ENCODE assay signal across 5 cellular contexts in genomic region chr19:53267623-53268022, GRCh38. TPM values are rescaled to one million over a fixed set of nuclear protein-coding genes. Genes with fewer than 3 reads are reported as not detected.
"Had no signal": no experiment of that assay in that cellular context is flagged by ENCODE, and none has a peak within 500 bp of the region (broad histone marks: within the 10 kb centered on the region; RNA-seq: fewer than 3 reads in every experiment).

TSS of gene VN1R4 (minus strand) at chr19:53267723. CDS start at chr19:53267665, 58 bp downstream.

RNA-seq across cellular contexts. Expression of gene VN1R4, which starts in this region (rescaled TPM):
- total RNA-seq: GM23248, H9, HT-29, IMR-90, K562 had no signal
- polyA plus RNA-seq: GM23248, IMR-90, K562 had no signal
